Comparison of ENCODE assay signal across 27 cellular contexts in the genomic region with DNA sequence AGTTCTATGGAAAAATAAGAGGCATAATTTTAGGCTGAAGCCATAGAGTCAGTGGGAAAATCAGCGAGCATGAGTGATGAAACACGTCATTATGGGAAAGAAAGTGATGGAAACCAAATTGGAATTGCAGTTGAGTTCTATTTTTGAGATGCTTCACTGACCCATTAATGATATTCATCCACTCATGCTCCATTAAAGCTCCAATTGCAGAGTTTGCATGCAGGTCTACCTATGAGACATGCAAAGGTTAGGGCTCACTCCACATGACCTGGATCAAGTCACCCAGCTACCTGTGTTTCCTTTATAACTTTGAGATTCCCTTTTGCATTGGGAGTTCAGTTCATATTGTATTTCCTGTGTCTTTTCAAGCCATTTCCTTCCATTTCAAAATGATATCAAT.
"Had no signal": no experiment of that assay in that cellular context is flagged by ENCODE, and none has a peak within 500 bp of the region (broad histone marks: within the 10 kb centered on the region; RNA-seq: fewer than 3 reads in every experiment).

No MANE protein-coding gene starts in this region.

- DNase-seq: activated CD4-positive, alpha-beta memory T cell treated with anti-CD3 and anti-CD28 coated beads for 36 hours; activated CD4-positive, alpha-beta T cell treated with anti-CD3 and anti-CD28 coated beads for 36 hours; activated CD4-positive, alpha-beta T cell treated with anti-CD3 and anti-CD28 coated beads, Interleukin-2, amount 10 ng/mL, durations not matched to agents 24 days and 14 days; activated CD4-positive, CD25-positive, alpha-beta regulatory T cell; activated CD4-positive, CD25-positive, alpha-beta regulatory T cell treated with anti-CD3 and anti-CD28 coated beads, Interleukin-2, amount 50 U/mL, for 72 hours; activated CD8-positive, alpha-beta memory T cell treated with anti-CD3 and anti-CD28 coated beads, Interleukin-2, amount 10 ng/mL, durations not matched to agents 7 days and 5 days; activated CD8-positive, alpha-beta memory T cell treated with anti-CD3 and anti-CD28 coated beads, Interleukin-2, amount 50 U/mL, for 4 hours; activated CD8-positive, alpha-beta T cell treated with anti-CD3 and anti-CD28 coated beads, Interleukin-2, amount 10 ng/mL, durations not matched to agents 7 days and 5 days; activated gamma-delta T cell; activated naive CD4-positive, alpha-beta T cell treated with Interleukin-2 at 50 U/mL for 16 hours; activated naive CD8-positive, alpha-beta T cell treated with anti-CD3 and anti-CD28 coated beads for 36 hours; activated naive CD8-positive, alpha-beta T cell treated with anti-CD3 and anti-CD28 coated beads, Interleukin-2, amount 50 U/mL, for 24 hours; activated T-cell treated with anti-CD3 and anti-CD28 coated beads, Interleukin-2, amount 50 U/mL, for 1 hour; activated T-cell treated with anti-CD3 and anti-CD28 coated beads, Interleukin-2, amount 50 U/mL, for 48 hours; adrenal gland; amygdala; aorta; body of pancreas; central memory CD4-positive, alpha-beta T cell; cerebellar nuclear complex; colonic mucosa; effector CD8-positive, alpha-beta T cell; esophagus squamous epithelium; foreskin melanocyte; heart right ventricle; T-helper 2 cell had no signal

- ATAC-seq: activated CD4-positive, alpha-beta T cell treated with anti-CD3 and anti-CD28 coated beads for 36 hours; activated CD8-positive, alpha-beta memory T cell treated with anti-CD3 and anti-CD28 coated beads, Interleukin-2, amount 10 ng/mL, durations not matched to agents 7 days and 5 days; activated CD8-positive, alpha-beta T cell treated with anti-CD3 and anti-CD28 coated beads, Interleukin-2, amount 10 ng/mL, durations not matched to agents 7 days and 5 days; activated naive CD8-positive, alpha-beta T cell treated with anti-CD3 and anti-CD28 coated beads, Interleukin-2, amount 50 U/mL, for 24 hours; body of pancreas; gastroesophageal sphincter; heart right ventricle had no signal
